1 cellular context compared by ENCODE assay signal in genomic region chr7:149291036-149291835, GRCh38.
TF ChIP-seq lines count a peak whose summit lies in the region.

No MANE protein-coding gene starts in this region.

TF ChIP-seq in H1, 55 proteins besides CTCF, POLR2A, EP300 and RAD21:
- TF ChIP-seq EGR1 (IDR thresholded peaks at IDR 0.05; ENCODE audit: borderline replicate concordance, low read depth, low read length): peak; percentile 62; the same call in 1 of the 2 replicates
- no peak for TF ChIP-seq RNF2 (IDR thresholded peaks at IDR 0.05; ENCODE audit: borderline replicate concordance, low read depth, low read length, missing control alignments, poor library complexity, severe bottlenecking)
- TF ChIP-seq PHF8 (conservative IDR thresholded peaks at IDR 0.05; ENCODE audit: low read depth, low read length): no peak
- TF ChIP-seq, protein P1, sequence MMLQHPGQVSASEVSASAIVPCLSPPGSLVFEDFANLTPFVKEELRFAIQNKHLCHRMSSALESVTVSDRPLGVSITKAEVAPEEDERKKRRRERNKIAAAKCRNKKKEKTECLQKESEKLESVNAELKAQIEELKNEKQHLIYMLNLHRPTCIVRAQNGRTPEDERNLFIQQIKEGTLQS (IDR thresholded peaks at IDR 0.05; ENCODE audit: insufficient read depth, low read depth, low read length): no peak
- no peak for TF ChIP-seq CHD2 (IDR thresholded peaks at IDR 0.05; ENCODE audit: low read length)
- TF ChIP-seq EZH2 (IDR thresholded peaks at IDR 0.05; ENCODE audit: low read depth, low read length, severe bottlenecking): no peak
